12 cellular contexts compared by ENCODE assay signal in genomic region chr1:22056921-22057320, GRCh38. TPM values are rescaled to one million over a fixed set of nuclear protein-coding genes. Genes with fewer than 3 reads are reported as not detected.
A peak's percentile ranks its signal among the peaks of the same experiment; 100 is the strongest.
DNase-seq lines count a peak whose midpoint lies in the region; ATAC-seq, FAIRE-seq and TF ChIP-seq lines count a peak whose summit lies in the region.
"Had no signal": no experiment of that assay in that cellular context is flagged by ENCODE, and none has a peak within 500 bp of the region (broad histone marks: within the 10 kb centered on the region; RNA-seq: fewer than 3 reads in every experiment).

No MANE protein-coding gene starts in this region.

- H3K27ac ChIP-seq in BLaER1 treated with 17β-estradiol and CSF1 and Interleukin-3, amounts not matched to agents 10 nM and 100 nM: no peak overlapping the region
- H3K27ac ChIP-seq in thyroid gland (no peak overlapping the region), small intestine (ENCODE audit: low read depth in 1 of 2, low read length in 1 of 2) (no peak overlapping the region)

- TF ChIP-seq POLR2A in GM12892 (IDR thresholded peaks at IDR 0.05; ENCODE audit: low read depth, low read length): 0 out of 2 replicates have a peak, but pooled peaks have one; percentile 24
- TF ChIP-seq POLR2A in thyroid gland (IDR thresholded peaks at IDR 0.05): no peak

- H3K4me3 ChIP-seq in BLaER1 treated with 17β-estradiol and CSF1 and Interleukin-3, amounts not matched to agents 10 nM and 100 nM: no peak overlapping the region; a peak in 1 of 20 replicates
- H3K4me3 ChIP-seq in thyroid gland (replicated peaks in 1 of 3) (no peak overlapping the region), small intestine (ENCODE audit: low read depth in 1 of 2, low read length in 2 of 2) (no peak overlapping the region)

- peak overlapping the region; percentile 45 to 97 (median 71); a peak in 20 of 22 replicates for H3K4me2 ChIP-seq in BLaER1 treated with 17β-estradiol and CSF1 and Interleukin-3, amounts not matched to agents 10 nM and 100 nM

- peaks cover 86 to 88% (median 88%) of the 10 kb centered on the region in 11 experiments for H4K20me1 ChIP-seq in BLaER1 treated with 17β-estradiol and CSF1 and Interleukin-3, amounts not matched to agents 10 nM and 100 nM

- peaks cover 25 to 66% (median 53%) of the 10 kb centered on the region in 11 experiments for H3K36me3 ChIP-seq in BLaER1 treated with 17β-estradiol and CSF1 and Interleukin-3, amounts not matched to agents 10 nM and 100 nM
- no peaks in the 10 kb centered on the region for H3K36me3 ChIP-seq in thyroid gland
- peaks cover 0 to 4% of the 10 kb centered on the region in 2 donors for H3K36me3 ChIP-seq in small intestine (ENCODE audit: control insufficient read depth in 2 of 2, insufficient read depth in 2 of 2, low read length in 2 of 2)

- H3K9ac ChIP-seq in BLaER1 treated with 17β-estradiol and CSF1 and Interleukin-3, amounts not matched to agents 10 nM and 100 nM: peak overlapping the region in 3 of 11 experiments; percentile 4 to 42 (median 7); a peak in 2 of 22 replicates

- no peaks in the 10 kb centered on the region for H3K9me3 ChIP-seq in BLaER1 treated with 17β-estradiol and CSF1 and Interleukin-3, amounts not matched to agents 10 nM and 100 nM (replicated peaks in 1 of 11)
- H3K9me3 ChIP-seq in thyroid gland (no peaks in the 10 kb centered on the region), small intestine (ENCODE audit: control insufficient read depth, low read depth) (no peaks in the 10 kb centered on the region)

- POLR2A ChIA-PET in naive thymus-derived CD8-positive, alpha-beta T cell (lab: Charles Lee): interaction anchor here (1.1 to 12.9 kb wide), 3 partner anchors 10 to 30 kb away, joined by 4 to 381 read pairs (median 297); no protein-coding TSS in a partner anchor

- peak overlapping the region; percentile 85 for H3K27ac Mint-ChIP-seq in activated naive CD8-positive, alpha-beta T cell
- H3K27ac Mint-ChIP-seq in naive thymus-derived CD8-positive, alpha-beta T cell: peak overlapping the region; percentile 29 to 91 (median 78)

- 71 to 72% methylated on average over 2 of the region's 2 CpGs for WGBS in thyroid gland, 2 donors
- WGBS in small intestine, 3 donors: 46 to 53% (median 46%) methylated on average over 2 of the region's 2 CpGs

- no peak for FAIRE-seq in GM12892 (lab: Jason Lieb, UNC)
- no peak for FAIRE-seq in small intestine (lab: Jason Lieb, UNC)

- H3K4me1 ChIP-seq in BLaER1 treated with 17β-estradiol and CSF1 and Interleukin-3, amounts not matched to agents 10 nM and 100 nM: peaks cover 56 to 82% (median 70%) of the 10 kb centered on the region in 10 experiments
- peaks cover 47 to 59% of the 10 kb centered on the region in 2 donors for H3K4me1 ChIP-seq in thyroid gland
- peaks cover 4 to 5% of the 10 kb centered on the region in 2 donors for H3K4me1 ChIP-seq in small intestine (ENCODE audit: control insufficient read depth in 2 of 2, insufficient read depth in 1 of 2, low read depth in 1 of 2, low read length in 1 of 2)

- DNase-seq in GM12892 (ENCODE audit: insufficient read length) (no peak), DMS 273 (lab: John Stamatoyannopoulos, UW; ENCODE audit: unreplicated experiment) (no peak), thyroid gland (no peak), small intestine (no peak)
- no peak for DNase-seq in naive thymus-derived CD8-positive, alpha-beta T cell
- DNase-seq: GOT3 had no signal

- H3K9me3 Mint-ChIP-seq in activated naive CD8-positive, alpha-beta T cell (ENCODE audit: low read depth): no peaks in the 10 kb centered on the region
- H3K9me3 Mint-ChIP-seq in naive thymus-derived CD8-positive, alpha-beta T cell: no peaks in the 10 kb centered on the region

- H3K27me3 Mint-ChIP-seq in activated naive CD8-positive, alpha-beta T cell: no peaks in the 10 kb centered on the region
- peaks cover 0 to 5% (median 0%) of the 10 kb centered on the region in 5 donors for H3K27me3 Mint-ChIP-seq in naive thymus-derived CD8-positive, alpha-beta T cell

- H3K27me3 ChIP-seq in BLaER1 treated with 17β-estradiol and CSF1 and Interleukin-3, amounts not matched to agents 10 nM and 100 nM: no peaks in the 10 kb centered on the region
- no peaks in the 10 kb centered on the region for H3K27me3 ChIP-seq in thyroid gland
- H3K27me3 ChIP-seq in small intestine (ENCODE audit: control insufficient read depth in 2 of 2, insufficient read depth in 2 of 2, low read length in 2 of 2): no peaks in the 10 kb centered on the region

- intact Hi-C loops in thyroid gland (cut with DNase I): no loop called here

- ATAC-seq in naive thymus-derived CD8-positive, alpha-beta T cell: no peak
- no peak for ATAC-seq in GM19324 (IDR thresholded peaks at IDR 0.05; ENCODE audit: low FRiP score, unreplicated experiment)

- H3K36me3 Mint-ChIP-seq in activated naive CD8-positive, alpha-beta T cell: peaks cover 4% of the 10 kb centered on the region
- peaks cover 4 to 63% (median 11%) of the 10 kb centered on the region in 3 donors for H3K36me3 Mint-ChIP-seq in naive thymus-derived CD8-positive, alpha-beta T cell

- peak overlapping the region; percentile 78 for H3K4me3 Mint-ChIP-seq in activated naive CD8-positive, alpha-beta T cell
- peak overlapping the region; percentile 61 to 95 (median 70) for H3K4me3 Mint-ChIP-seq in naive thymus-derived CD8-positive, alpha-beta T cell

- no peak for TF ChIP-seq CTCF in thyroid gland (IDR thresholded peaks at IDR 0.05)

- H3K4me1 Mint-ChIP-seq in activated naive CD8-positive, alpha-beta T cell (ENCODE audit: low read depth): peaks cover 72% of the 10 kb centered on the region
- peaks cover 26 to 87% (median 66%) of the 10 kb centered on the region in 4 donors for H3K4me1 Mint-ChIP-seq in naive thymus-derived CD8-positive, alpha-beta T cell

RNA-seq across cellular contexts. Expression of gene CDC42, which starts 4.4 kb away (rescaled TPM):
- polyA plus RNA-seq in GM12892 (2012; ENCODE audit: missing spikeins): 324 TPM
- total RNA-seq in naive thymus-derived CD8-positive, alpha-beta T cell: 100 to 1,000 TPM; 229 to 239 TPM
- polyA plus RNA-seq in naive thymus-derived CD8-positive, alpha-beta T cell: 100 to 1,000 TPM; 236 to 472 (median 393) TPM
- 100 to 1,000 TPM; 228 to 244 (median 240) TPM for total RNA-seq in thyroid gland
- 100 to 1,000 TPM; 175 to 246 (median 225) TPM for polyA plus RNA-seq in small intestine

RNA-seq across cellular contexts. Expression of gene CELA3A, which starts 55.5 kb away (rescaled TPM):
- not detected for polyA plus RNA-seq in GM12892 (2012; ENCODE audit: missing spikeins)
- not detected for total RNA-seq in naive thymus-derived CD8-positive, alpha-beta T cell
- polyA plus RNA-seq in naive thymus-derived CD8-positive, alpha-beta T cell: not detected
- not detected for total RNA-seq in thyroid gland
- 10 to 100 TPM in 1 of 3 donors, 1 to 10 TPM in 1, under 1 TPM in 1; 0.64 to 30.6 (median 8.1) TPM for polyA plus RNA-seq in small intestine
- total RNA-seq: fibroblast of lung; T-helper 1 cell treated with Interleukin-12 subunit alpha and Interleukin-12 subunit beta and Interleukin-4 antibody, amounts not matched to agents 30 ng/mL and 1 ng/mL, for 36 hours had no signal
- polyA plus RNA-seq: fibroblast of lung, neural cell had no signal
